In the genomic region with DNA sequence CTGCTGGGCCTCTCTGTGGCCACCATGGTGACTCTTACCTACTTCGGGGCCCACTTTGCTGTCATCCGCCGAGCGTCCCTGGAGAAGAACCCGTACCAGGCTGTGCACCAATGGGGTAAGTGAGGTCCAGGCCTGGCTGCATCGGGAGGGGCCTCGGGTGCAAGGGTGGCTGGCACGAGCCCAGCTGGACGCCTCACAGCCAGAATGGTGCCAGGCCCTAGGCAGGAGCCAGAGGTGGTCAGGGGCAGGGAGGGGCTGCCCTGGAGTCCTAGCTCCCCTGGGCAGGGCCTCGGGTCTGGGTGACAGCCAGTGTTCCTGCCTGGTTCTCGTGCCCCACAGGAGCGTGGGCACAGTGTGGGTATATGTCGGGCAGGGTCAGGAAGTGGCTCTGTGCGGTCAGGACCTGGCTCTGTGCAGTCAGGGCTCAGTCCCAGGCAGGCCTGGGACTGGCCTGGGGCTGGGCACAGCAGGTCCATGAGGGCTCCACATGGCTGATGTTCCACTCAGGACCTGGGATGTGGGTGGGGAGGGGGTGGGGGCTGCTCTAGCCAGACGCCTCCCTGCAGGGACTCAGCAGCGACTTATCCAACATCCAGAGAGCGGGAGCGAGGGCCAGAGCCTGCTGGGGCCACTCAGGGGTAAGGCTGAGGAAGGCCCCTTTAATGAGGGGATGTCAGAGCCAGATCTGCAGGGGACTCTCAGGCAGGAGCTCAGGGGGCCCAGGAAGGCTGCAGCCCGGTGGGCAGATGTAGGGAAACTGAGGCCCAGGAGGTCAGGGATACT, we compare ENCODE assay signal across 11 cellular contexts. TPM values are rescaled to one million over a fixed set of nuclear protein-coding genes. Genes with fewer than 3 reads are reported as not detected.
DNase-seq lines count a peak whose midpoint lies in the region; ATAC-seq, FAIRE-seq and TF ChIP-seq lines count a peak whose summit lies in the region.
"Had no signal": no experiment of that assay in that cellular context is flagged by ENCODE, and none has a peak within 500 bp of the region (broad histone marks: within the 10 kb centered on the region; RNA-seq: fewer than 3 reads in every experiment).

No MANE protein-coding gene starts in this region.

- peak overlapping the region; percentile 3; the same call in 1 of the 2 replicates for H3K4me3 ChIP-seq in K562
- H3K4me3 ChIP-seq in mesendoderm (ENCODE audit: low read length) = no peak overlapping the region
- no peak overlapping the region for H3K4me3 ChIP-seq in tibial artery
- H3K4me3 ChIP-seq: smooth muscle cell had no signal

- in situ Hi-C loops in K562 (cut with MboI) = no loop called here

- 56% methylated on average over 16 of the region's 19 CpGs for WGBS in K562 (ENCODE audit: insufficient coverage, low coverage, missing lambda C conversion rate)
- WGBS in mesendoderm (ENCODE audit: extremely low coverage, insufficient coverage, low lambda C conversion rate) = no CpG with 5 or more reads among the region's 19 CpGs

- TF ChIP-seq RAD21 in K562 (CRISPR knock-in tag; conservative IDR thresholded peaks at IDR 0.05 in 1 of 2, IDR thresholded peaks at IDR 0.05 in 1 of 2) = no peak

- no peaks in the 10 kb centered on the region for H3K9me3 Mint-ChIP-seq in activated CD8-positive, alpha-beta memory T cell treated with anti-CD3 and anti-CD28 coated beads, Interleukin-2, amount 10 ng/mL, durations not matched to agents 7 days and 5 days (ENCODE audit: low read depth)

- no peaks in the 10 kb centered on the region for H3K36me3 ChIP-seq in K562 (ENCODE audit: control insufficient read depth, insufficient read depth, low read length)
- no peaks in the 10 kb centered on the region for H3K36me3 ChIP-seq in mesendoderm (ENCODE audit: control insufficient read depth, insufficient read depth, low read length)
- H3K36me3 ChIP-seq in tibial artery = no peaks in the 10 kb centered on the region

- peaks cover 52% of the 10 kb centered on the region for H3K4me1 Mint-ChIP-seq in activated CD8-positive, alpha-beta memory T cell treated with anti-CD3 and anti-CD28 coated beads, Interleukin-2, amount 10 ng/mL, durations not matched to agents 7 days and 5 days

- H4K5ac ChIP-seq in mesendoderm (ENCODE audit: low read length) = no peak overlapping the region

- CTCF ChIA-PET in activated CD8-positive, alpha-beta memory T cell treated with anti-CD3 and anti-CD28 coated beads, Interleukin-2, amount 10 ng/mL, durations not matched to agents 7 days and 5 days (lab: Charles Lee) = interaction anchor here (0.7 to 10.3 kb wide), 17 partner anchors 8 to 590 kb away, joined by 3 to 432 read pairs (median 10); partner anchors contain the start of genes CD81, LSP1 and TSSC4
- CTCF ChIA-PET in K562 (lab: Yijun Ruan, JAX; ENCODE audit: low intra/inter-chr PET ratio) = interaction anchor here (0.9 to 5.1 kb wide), 2 partner anchors 117 to 228 kb away, joined by 9 to 85 read pairs; no protein-coding TSS in a partner anchor

- H3K27ac Mint-ChIP-seq in activated CD8-positive, alpha-beta memory T cell treated with anti-CD3 and anti-CD28 coated beads, Interleukin-2, amount 10 ng/mL, durations not matched to agents 7 days and 5 days = peak overlapping the region; percentile 92

- POLR2A ChIA-PET in K562 (lab: Yijun Ruan, JAX) = interaction anchor here (0.9 to 3.4 kb wide), 5 partner anchors 9 to 118 kb away, joined by 3 to 24 read pairs (median 4); no protein-coding TSS in a partner anchor

- intact Hi-C loops in K562 (cut with micrococcal nuclease) (loop anchor here (10.0 kb wide), 2 partner anchors 232 to 592 kb away; no protein-coding TSS in a partner anchor), tibial artery (cut with DNase I; ENCODE audit: low total_unique reads) (loop anchor here (2.0 to 10.0 kb wide), 2 partner anchors 122 to 592 kb away; no protein-coding TSS in a partner anchor)

- H3K9ac ChIP-seq in K562 (ENCODE audit: insufficient read depth in 1 of 2, low read depth in 2 of 2, low read length in 2 of 2) = peak overlapping the region; percentile 50 to 89
- H3K9ac ChIP-seq in mesendoderm (ENCODE audit: low read length) = no peak overlapping the region

- H3K27me3 ChIP-seq in K562 (ENCODE audit: control insufficient read depth in 2 of 2, insufficient read depth in 2 of 2, low read length in 2 of 2) = no peaks in the 10 kb centered on the region; a peak in 1 of 5 replicates
- no peaks in the 10 kb centered on the region for H3K27me3 ChIP-seq in mesendoderm (ENCODE audit: insufficient read depth, low read length, poor library complexity)
- H3K27me3 ChIP-seq in tibial artery = peaks cover 0 to 22% of the 10 kb centered on the region in 2 donors

- no peaks in the 10 kb centered on the region for H3K9me1 ChIP-seq in K562 (ENCODE audit: control insufficient read depth, insufficient read depth, low read length)

- H4K8ac ChIP-seq in mesendoderm (ENCODE audit: low read depth, low read length) = no peak overlapping the region

- H2BK120ac ChIP-seq in mesendoderm (ENCODE audit: low read depth, low read length) = no peak overlapping the region

- TF ChIP-seq POLR2A in K562 (conservative IDR thresholded peaks at IDR 0.05) = no peak

- no peak for ATAC-seq in activated CD8-positive, alpha-beta memory T cell treated with anti-CD3 and anti-CD28 coated beads, Interleukin-2, amount 10 ng/mL, durations not matched to agents 7 days and 5 days
- ATAC-seq in K562 = peak; percentile 18
- ATAC-seq in GM18861 (IDR thresholded peaks at IDR 0.05; ENCODE audit: unreplicated experiment) = no peak
- ATAC-seq in HG03342 (IDR thresholded peaks at IDR 0.05; ENCODE audit: unreplicated experiment) = no peak

- H3K27ac ChIP-seq in K562 (ENCODE audit: extremely low read depth, low read depth, low read length) = peak overlapping the region; percentile 56; the same call in 2 of the 3 replicates
- H3K27ac ChIP-seq in mesendoderm (ENCODE audit: low read depth, low read length) = no peak overlapping the region
- peak overlapping the region; percentile 13 to 14 for H3K27ac ChIP-seq in tibial artery

- no peak overlapping the region for H3K18ac ChIP-seq in mesendoderm (ENCODE audit: low read length)

- peaks cover 2% of the 10 kb centered on the region for H3K36me3 Mint-ChIP-seq in activated CD8-positive, alpha-beta memory T cell treated with anti-CD3 and anti-CD28 coated beads, Interleukin-2, amount 10 ng/mL, durations not matched to agents 7 days and 5 days

- H3K4ac ChIP-seq in mesendoderm (ENCODE audit: low read depth, low read length) = no peak overlapping the region

- peak overlapping the region; percentile 67 for H3K4me2 ChIP-seq in K562 (ENCODE audit: insufficient read depth, low read length)
- H3K4me2 ChIP-seq in mesendoderm (ENCODE audit: low read length) = no peak overlapping the region
- H3K4me2 ChIP-seq: smooth muscle cell had no signal

- peak overlapping the region; percentile 94 for H3K4me3 Mint-ChIP-seq in activated CD8-positive, alpha-beta memory T cell treated with anti-CD3 and anti-CD28 coated beads, Interleukin-2, amount 10 ng/mL, durations not matched to agents 7 days and 5 days

- H3K27me3 Mint-ChIP-seq in activated CD8-positive, alpha-beta memory T cell treated with anti-CD3 and anti-CD28 coated beads, Interleukin-2, amount 10 ng/mL, durations not matched to agents 7 days and 5 days = no peaks in the 10 kb centered on the region

- H2AK5ac ChIP-seq in mesendoderm (ENCODE audit: low read length) = no peak overlapping the region

- H3K4me1 ChIP-seq in K562 (replicated peaks in 1 of 2; ENCODE audit: control insufficient read depth in 2 of 2, insufficient read depth in 2 of 2, low read length in 2 of 2) = peaks cover 60 to 97% of the 10 kb centered on the region in 2 experiments
- no peaks in the 10 kb centered on the region for H3K4me1 ChIP-seq in mesendoderm (ENCODE audit: control insufficient read depth, low read depth, low read length)
- H3K4me1 ChIP-seq in tibial artery = peaks cover 0 to 42% (median 36%) of the 10 kb centered on the region in 4 donors

- no peaks in the 10 kb centered on the region for H4K20me1 ChIP-seq in K562 (replicated peaks; ENCODE audit: control insufficient read depth, insufficient read depth, low read length)

- no peak for FAIRE-seq in K562 (lab: Jason Lieb, UNC)

- peak overlapping the region; percentile 34 for H3K56ac ChIP-seq in mesendoderm (ENCODE audit: low read length)

- no TSS peak for BruUV-seq in K562 (replicated peaks; lab: Mats Ljungman, UMichigan)

- H3K23ac ChIP-seq in mesendoderm (ENCODE audit: low read length) = no peak overlapping the region

- TF ChIP-seq EP300 in K562 (IDR thresholded peaks at IDR 0.05; ENCODE audit: low read length) = no peak

- H2AFZ ChIP-seq in K562 (ENCODE audit: low read depth, low read length) = peak overlapping the region; percentile 73; the same call in 1 of the 2 replicates

- H2BK15ac ChIP-seq in mesendoderm (replicated peaks; ENCODE audit: low read depth) = no peak overlapping the region

- TF ChIP-seq CTCF in K562 (IDR thresholded peaks at IDR 0.05 in 2 of 3, conservative IDR thresholded peaks at IDR 0.05 in 1 of 3; ENCODE audit: insufficient read depth in 2 of 3, low read depth in 1 of 3, low read length in 3 of 3) = no peak
- TF ChIP-seq CTCF in tibial artery (IDR thresholded peaks at IDR 0.05) = no peak

- DNase-seq in activated CD8-positive, alpha-beta memory T cell treated with anti-CD3 and anti-CD28 coated beads, Interleukin-2, amount 10 ng/mL, durations not matched to agents 7 days and 5 days = peak; percentile 41
- no peak for DNase-seq in activated CD8-positive, alpha-beta memory T cell treated with anti-CD3 and anti-CD28 coated beads for 24 hours
- peak in 1 of 4 experiments; percentile 38 for DNase-seq in K562 (ENCODE audit: extremely low read depth in 1 of 4, low spot score in 3 of 4)
- no peak for DNase-seq in mesendoderm
- DNase-seq in tibial artery = no peak
- DNase-seq in NCI-H524 treated with DMSO at 0.1 percent for 48 hours (lab: John Stamatoyannopoulos, UW) = no peak
- DNase-seq: ACHN, NCI-H1417 had no signal

- H3K79me2 ChIP-seq in K562 (ENCODE audit: control insufficient read depth, insufficient read depth, low read length) (peaks cover 21% of the 10 kb centered on the region; the same call in 2 of the 3 replicates), mesendoderm (ENCODE audit: control insufficient read depth, insufficient read depth, low read length) (no peaks in the 10 kb centered on the region)

- H2BK5ac ChIP-seq in mesendoderm (ENCODE audit: low read length) = no peak overlapping the region

- no peaks in the 10 kb centered on the region for H3K9me3 ChIP-seq in K562 (replicated peaks; ENCODE audit: control insufficient read depth, insufficient read depth, low read depth, low read length)
- no peaks in the 10 kb centered on the region for H3K9me3 ChIP-seq in tibial artery

- H3K79me1 ChIP-seq in mesendoderm (ENCODE audit: low read length) = no peaks in the 10 kb centered on the region

RNA-seq across cellular contexts. Expression of gene TSPAN32, which starts 1.2 kb away (rescaled TPM):
- 10 to 100 TPM; 20.5 to 41.4 TPM for total RNA-seq in activated CD8-positive, alpha-beta memory T cell treated with anti-CD3 and anti-CD28 coated beads, Interleukin-2, amount 10 ng/mL, durations not matched to agents 7 days and 5 days
- 8.4 and 16.2 TPM in 2 replicates for total RNA-seq in K562 (2011; cell fraction: chromatin; rRNA removed; ENCODE audit: low replicate concordance)
- 7.1 and 8.5 TPM in 2 replicates for total RNA-seq in K562 (2011; cell fraction: nucleolus; rRNA removed)
- 4.3 and 5.9 TPM in 2 replicates for total RNA-seq in K562 (2011; cell fraction: nucleoplasm; rRNA removed)
- total RNA-seq in K562 (2014; rRNA removed) (3.0 and 3.4 TPM in 2 replicates), K562 (2014; rRNA removed; fragmentation: Illumina TruSeq; extraction: Trizol) (0.86 and 1.4 TPM in 2 replicates), K562 (2015; rRNA removed; fragmentation: Illumina TruSeq; extraction: Trizol) (2.6 TPM in 2 replicates), K562 (2021) (4.8 and 5.9 TPM in 2 replicates)
- polyA plus RNA-seq in K562 (2011; rRNA removed) (4.2 and 9.4 TPM in 2 replicates), K562 (2014; fragmentation: Illumina TruSeq; extraction: Trizol) (0.79 and 2.8 TPM in 2 replicates), K562 (2014; fragmentation: Nextera tagmentation; extraction: Ambion mirVana) (under 1 TPM; 0.21 to 0.57 TPM), K562 (2014; rRNA removed) (3.3 and 7.3 TPM in 2 replicates)
- polyA plus RNA-seq in K562 (2011; cell fraction: cytosol; rRNA removed) = 4.4 and 6.2 TPM in 2 replicates
- 68.0 and 78.0 TPM in 2 replicates for polyA plus RNA-seq in K562 (2011; cell fraction: nucleus; rRNA removed)
- 8.2 and 19.1 TPM in 2 replicates for polyA plus RNA-seq in K562 (2012)
- polyA minus RNA-seq in K562 (2011; rRNA and poly(A)+ RNA removed) = 0.77 and 0.90 TPM in 2 replicates
- polyA minus RNA-seq in K562 (2011; cell fraction: cytosol; rRNA and poly(A)+ RNA removed) = 1.4 and 3.4 TPM in 2 replicates
- 10.0 and 10.3 TPM in 2 replicates for polyA minus RNA-seq in K562 (2011; cell fraction: nucleus; rRNA and poly(A)+ RNA removed)
- polyA plus RNA-seq in mesendoderm (2013, experiment 1 of 2) = not detected
- polyA plus RNA-seq in mesendoderm (2013, experiment 2 of 2) = not detected
- total RNA-seq: smooth muscle cell had no signal
- polyA plus RNA-seq: smooth muscle cell had no signal

RNA-seq across cellular contexts. Expression of gene C11orf21, which starts 1.3 kb away (rescaled TPM):
- total RNA-seq in activated CD8-positive, alpha-beta memory T cell treated with anti-CD3 and anti-CD28 coated beads, Interleukin-2, amount 10 ng/mL, durations not matched to agents 7 days and 5 days = 10 to 100 TPM; 28.3 to 49.2 TPM
- 1.6 and 4.7 TPM in 2 replicates for total RNA-seq in K562 (2011; cell fraction: chromatin; rRNA removed; ENCODE audit: low replicate concordance)
- total RNA-seq in K562 (2011; cell fraction: nucleolus; rRNA removed) = 2.4 and 3.5 TPM in 2 replicates
- total RNA-seq in K562 (2011; cell fraction: nucleoplasm; rRNA removed) = 1.5 and 3.1 TPM in 2 replicates
- 1.3 and 2.0 TPM in 2 replicates for total RNA-seq in K562 (2014; rRNA removed)
- total RNA-seq in K562 (2014; rRNA removed; fragmentation: Illumina TruSeq; extraction: Trizol) = 0.64 and 0.65 TPM in 2 replicates
- total RNA-seq in K562 (2015; rRNA removed; fragmentation: Illumina TruSeq; extraction: Trizol) = 2.3 and 2.5 TPM in 2 replicates
- total RNA-seq in K562 (2021) = 2.1 and 2.6 TPM in 2 replicates
- polyA plus RNA-seq in K562 (2011; rRNA removed) = 1.2 and 2.1 TPM in 2 replicates
- 0.91 and 2.0 TPM in 2 replicates for polyA plus RNA-seq in K562 (2011; cell fraction: cytosol; rRNA removed)
- 5.5 and 14.3 TPM in 2 replicates for polyA plus RNA-seq in K562 (2011; cell fraction: nucleus; rRNA removed)
- polyA plus RNA-seq in K562 (2012) = 4.3 and 4.5 TPM in 2 replicates
- 1.0 and 1.3 TPM in 2 replicates for polyA plus RNA-seq in K562 (2014; fragmentation: Illumina TruSeq; extraction: Trizol)
- under 1 TPM; 0.10 to 0.15 TPM for polyA plus RNA-seq in K562 (2014; fragmentation: Nextera tagmentation; extraction: Ambion mirVana)
- polyA plus RNA-seq in K562 (2014; rRNA removed) = 2.0 and 2.1 TPM in 2 replicates
- polyA minus RNA-seq in K562 (2011; rRNA and poly(A)+ RNA removed) = 0.99 and 1.0 TPM in 2 replicates
- 1.4 TPM in 1 of 2 replicates, not detected in the other for polyA minus RNA-seq in K562 (2011; cell fraction: cytosol; rRNA and poly(A)+ RNA removed)
- polyA minus RNA-seq in K562 (2011; cell fraction: nucleus; rRNA and poly(A)+ RNA removed) = 2.4 and 3.4 TPM in 2 replicates
- not detected for polyA plus RNA-seq in mesendoderm (2013, experiment 1 of 2)
- not detected for polyA plus RNA-seq in mesendoderm (2013, experiment 2 of 2)
- total RNA-seq: smooth muscle cell had no signal
- polyA plus RNA-seq: smooth muscle cell had no signal

RNA-seq across cellular contexts. Expression of gene ASCL2, which starts 32.6 kb away (rescaled TPM):
- total RNA-seq in activated CD8-positive, alpha-beta memory T cell treated with anti-CD3 and anti-CD28 coated beads, Interleukin-2, amount 10 ng/mL, durations not matched to agents 7 days and 5 days = under 1 TPM; 0.12 to 0.15 TPM
- 0.25 and 0.30 TPM in 2 replicates for total RNA-seq in K562 (2011; cell fraction: chromatin; rRNA removed; ENCODE audit: low replicate concordance)
- total RNA-seq in K562 (2011; cell fraction: nucleolus; rRNA removed) = 0.79 and 0.83 TPM in 2 replicates
- total RNA-seq in K562 (2011; cell fraction: nucleoplasm; rRNA removed) = 0.22 and 0.31 TPM in 2 replicates
- total RNA-seq in K562 (2014; rRNA removed) = 1.4 and 1.7 TPM in 2 replicates
- 0.11 TPM in 1 of 2 replicates, not detected in the other for total RNA-seq in K562 (2014; rRNA removed; fragmentation: Illumina TruSeq; extraction: Trizol)
- total RNA-seq in K562 (2015; rRNA removed; fragmentation: Illumina TruSeq; extraction: Trizol) = 0.36 and 0.53 TPM in 2 replicates
- total RNA-seq in K562 (2021) = 1.1 and 1.2 TPM in 2 replicates
- polyA plus RNA-seq in K562 (2011; rRNA removed) = 0.07 and 0.15 TPM in 2 replicates
- polyA plus RNA-seq in K562 (2011; cell fraction: cytosol; rRNA removed) = 0.15 and 1.7 TPM in 2 replicates
- polyA plus RNA-seq in K562 (2011; cell fraction: nucleus; rRNA removed) = 0.13 and 0.40 TPM in 2 replicates
- polyA plus RNA-seq in K562 (2012) = 0.93 and 1.0 TPM in 2 replicates
- 0.12 and 0.26 TPM in 2 replicates for polyA plus RNA-seq in K562 (2014; fragmentation: Illumina TruSeq; extraction: Trizol)
- not detected for polyA plus RNA-seq in K562 (2014; fragmentation: Nextera tagmentation; extraction: Ambion mirVana)
- polyA plus RNA-seq in K562 (2014; rRNA removed) = 0.76 and 1.4 TPM in 2 replicates
- polyA minus RNA-seq in K562 (2011; rRNA and poly(A)+ RNA removed) = not detected in 2 replicates
- polyA minus RNA-seq in K562 (2011; cell fraction: cytosol; rRNA and poly(A)+ RNA removed) = not detected in 2 replicates
- polyA minus RNA-seq in K562 (2011; cell fraction: nucleus; rRNA and poly(A)+ RNA removed) = 0.22 and 0.27 TPM in 2 replicates
- polyA plus RNA-seq in mesendoderm (2013, experiment 1 of 2) = 0.10 TPM
- 0.17 TPM for polyA plus RNA-seq in mesendoderm (2013, experiment 2 of 2)
- total RNA-seq: smooth muscle cell had no signal

Comparison
In these comparisons a context has a peak if more than half of its experiments do, and no peak if none do; other contexts are left out.
1. RNA of gene C11orf21, which starts 1.3 kb away (total RNA-seq): 28.3 to 49.2 TPM in activated CD8-positive, alpha-beta memory T cell treated with anti-CD3 and anti-CD28 coated beads, Interleukin-2, amount 10 ng/mL, durations not matched to agents 7 days and 5 days; 0.64 to 4.7 TPM in K562; every median in the first group is over 4 times any median in the second.